ENCODE assay signal across 28 cellular contexts in genomic region chr11:16166571-16166970, GRCh38.
"Had no signal": no experiment of that assay in that cellular context is flagged by ENCODE, and none has a peak within 500 bp of the region (broad histone marks: within the 10 kb centered on the region; RNA-seq: fewer than 3 reads in every experiment).

No MANE protein-coding gene starts in this region.

- H3K4me1 ChIP-seq: adrenal gland, ascending aorta, colonic mucosa, gastrocnemius medialis had no signal

- H3K27ac ChIP-seq: adrenal gland, ascending aorta, colonic mucosa, epithelial cell of prostate, foreskin keratinocyte, gastrocnemius medialis, heart left ventricle, WERI-Rb-1 had no signal

- H3K4me3 ChIP-seq: adrenal gland, ascending aorta, colonic mucosa, gastrocnemius medialis, heart left ventricle had no signal

- H3K36me3 ChIP-seq: adrenal gland, ascending aorta, colonic mucosa, gastrocnemius medialis, heart left ventricle, WERI-Rb-1 had no signal

- DNase-seq: activated B cell treated with CpG ODN at 0.5 μM for 24 hours; activated CD4-positive, alpha-beta memory T cell treated with anti-CD3 and anti-CD28 coated beads for 36 hours; activated CD4-positive, alpha-beta T cell treated with anti-CD3 and anti-CD28 coated beads for 36 hours; activated CD4-positive, alpha-beta T cell treated with anti-CD3 and anti-CD28 coated beads, Interleukin-2, amount 10 ng/mL, durations not matched to agents 24 days and 14 days; activated CD8-positive, alpha-beta memory T cell treated with anti-CD3 and anti-CD28 coated beads, Interleukin-2, amount 10 ng/mL, durations not matched to agents 7 days and 5 days; activated CD8-positive, alpha-beta memory T cell treated with anti-CD3 and anti-CD28 coated beads, Interleukin-2, amount 50 U/mL, for 4 hours; activated CD8-positive, alpha-beta T cell treated with anti-CD3 and anti-CD28 coated beads, Interleukin-2, amount 10 ng/mL, durations not matched to agents 7 days and 5 days; activated effector memory CD4-positive, alpha-beta T cell treated with anti-CD3 and anti-CD28 coated beads, Interleukin-2, amount 50 U/mL, for 16 hours; activated naive CD4-positive, alpha-beta T cell treated with anti-CD3 and anti-CD28 coated beads for 36 hours; activated naive CD8-positive, alpha-beta T cell treated with anti-CD3 and anti-CD28 coated beads for 36 hours; activated naive CD8-positive, alpha-beta T cell treated with anti-CD3 and anti-CD28 coated beads, Interleukin-2, amount 50 U/mL, for 24 hours; activated T-cell treated with anti-CD3 and anti-CD28 coated beads, Interleukin-2, amount 50 U/mL, for 1 hour; activated T-cell treated with anti-CD3 and anti-CD28 coated beads, Interleukin-2, amount 50 U/mL, for 48 hours; adrenal gland; central memory CD4-positive, alpha-beta T cell; cerebellar nuclear complex; colonic mucosa; effector CD8-positive, alpha-beta T cell; foreskin keratinocyte; gastrocnemius medialis; glutamatergic neuron; heart left ventricle; T-helper 1 cell; T-helper 17 cell; T1000; WERI-Rb-1 had no signal

- H3K9me3 ChIP-seq: adrenal gland, ascending aorta, colonic mucosa, gastrocnemius medialis, heart left ventricle had no signal

- H3K27me3 ChIP-seq: adrenal gland, ascending aorta, colonic mucosa, foreskin keratinocyte, gastrocnemius medialis, heart left ventricle had no signal
